17 cellular contexts compared by ENCODE assay signal in the genomic region with DNA sequence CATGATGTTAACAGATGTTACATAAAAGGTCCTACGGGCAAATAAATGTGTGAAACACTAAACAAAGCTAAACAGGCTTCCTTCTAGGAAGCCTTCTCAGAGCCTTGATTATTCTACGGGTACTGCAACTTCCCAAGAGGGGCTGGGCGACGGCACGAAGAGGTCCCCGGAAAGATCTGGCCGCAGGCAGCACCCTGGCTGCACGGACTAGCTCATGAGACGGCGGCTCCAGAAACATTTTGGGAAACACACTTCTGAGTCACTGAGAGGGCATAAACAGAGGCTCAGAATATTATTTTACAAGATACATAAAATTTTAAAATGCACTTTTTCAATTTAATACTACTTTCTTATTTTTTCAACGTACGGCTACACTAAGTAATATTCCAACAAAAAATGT. TPM values are rescaled to one million over a fixed set of nuclear protein-coding genes. Genes with fewer than 3 reads are reported as not detected.
A peak's percentile ranks its signal among the peaks of the same experiment; 100 is the strongest.
DNase-seq lines count a peak whose midpoint lies in the region; FAIRE-seq and TF ChIP-seq lines count a peak whose summit lies in the region.
"Had no signal": no experiment of that assay in that cellular context is flagged by ENCODE, and none has a peak within 500 bp of the region (broad histone marks: within the 10 kb centered on the region; RNA-seq: fewer than 3 reads in every experiment).

No MANE protein-coding gene starts in this region.

- TF ChIP-seq CTCF in lower leg skin (IDR thresholded peaks at IDR 0.05) = no peak

- no peak for FAIRE-seq in urothelium cell line (lab: Jason Lieb, UNC)

- no peaks in the 10 kb centered on the region for H3K27me3 Mint-ChIP-seq in activated naive CD8-positive, alpha-beta T cell
- H3K27me3 Mint-ChIP-seq in activated naive CD8-positive, alpha-beta T cell treated with anti-CD3 and anti-CD28 coated beads for 36 hours = no peaks in the 10 kb centered on the region
- peaks cover 0 to 5% (median 2%) of the 10 kb centered on the region in 3 donors for H3K27me3 Mint-ChIP-seq in immature natural killer cell (ENCODE audit: low read depth in 3 of 3)

- DNase-seq in activated naive CD8-positive, alpha-beta T cell treated with anti-CD3 and anti-CD28 coated beads for 36 hours = no peak
- DNase-seq in NT2/D1 (ENCODE audit: low read depth, low spot score) = no peak
- no peak for DNase-seq in immature natural killer cell
- DNase-seq in urothelium cell line (ENCODE audit: low spot score) = no peak
- DNase-seq in lower leg skin (ENCODE audit: low spot score in 2 of 2) = no peak
- DNase-seq in cerebellar nuclear complex (lab: John Stamatoyannopoulos, UW) = no peak
- DNase-seq: NCI-H1930; NCI-H524 treated with DMSO at 0.1 percent for 48 hours; NK-92 treated with Interleukin-12 subunit alpha and Interleukin-12 subunit beta, amount 100 ng/mL, for 24 hours; tibial artery had no signal

- TF ChIP-seq POLR2A in lower leg skin (IDR thresholded peaks at IDR 0.05) = no peak

- peaks cover 6% of the 10 kb centered on the region for H3K4me1 ChIP-seq in NT2/D1 (ENCODE audit: insufficient read depth, insufficient read length)

- H3K9ac ChIP-seq in NT2/D1 (ENCODE audit: insufficient read length, low read depth) = peak overlapping the region; percentile 44

- peaks cover 15% of the 10 kb centered on the region for H3K4me1 Mint-ChIP-seq in activated naive CD8-positive, alpha-beta T cell (ENCODE audit: low read depth)
- peaks cover 9% of the 10 kb centered on the region for H3K4me1 Mint-ChIP-seq in activated naive CD8-positive, alpha-beta T cell treated with anti-CD3 and anti-CD28 coated beads for 36 hours
- peaks cover 16 to 17% of the 10 kb centered on the region in 2 donors for H3K4me1 Mint-ChIP-seq in immature natural killer cell

- H3K4me3 ChIP-seq in NT2/D1 (ENCODE audit: insufficient read length, low read depth) (no peak overlapping the region), lower leg skin (ENCODE audit: low read depth, poor library complexity, severe bottlenecking) (no peak overlapping the region)
- H3K4me3 ChIP-seq: HAP-1 had no signal

- peaks cover 44% of the 10 kb centered on the region for H3K36me3 ChIP-seq in NT2/D1 (ENCODE audit: insufficient read depth, insufficient read length, low read length)
- H3K36me3 ChIP-seq: ovary had no signal

- no peak overlapping the region for H3K27ac Mint-ChIP-seq in activated naive CD8-positive, alpha-beta T cell
- no peak overlapping the region for H3K27ac Mint-ChIP-seq in activated naive CD8-positive, alpha-beta T cell treated with anti-CD3 and anti-CD28 coated beads for 36 hours
- no peak overlapping the region for H3K27ac Mint-ChIP-seq in immature natural killer cell
- H3K27ac Mint-ChIP-seq: nephron had no signal

- 88 to 90% methylated on average over 12 of the region's 12 CpGs for WGBS in lower leg skin, 2 donors

- H3K9me3 ChIP-seq in NT2/D1 (ENCODE audit: insufficient read depth, low read length) = no peaks in the 10 kb centered on the region
- H3K9me3 ChIP-seq: BLaER1 treated with 17β-estradiol and CSF1 and Interleukin-3, amounts not matched to agents 10 nM and 100 nM; esophagus muscularis mucosa; HAP-1; ovary; Peyer's patch; tibial artery had no signal

- peaks cover 9% of the 10 kb centered on the region for H3K36me3 Mint-ChIP-seq in activated naive CD8-positive, alpha-beta T cell
- H3K36me3 Mint-ChIP-seq in activated naive CD8-positive, alpha-beta T cell treated with anti-CD3 and anti-CD28 coated beads for 36 hours = peaks cover 7% of the 10 kb centered on the region
- H3K36me3 Mint-ChIP-seq in immature natural killer cell = peaks cover 4 to 8% (median 5%) of the 10 kb centered on the region in 3 donors

- no peaks in the 10 kb centered on the region for H3K27me3 ChIP-seq in NT2/D1 (ENCODE audit: insufficient read depth, insufficient read length)
- H3K27me3 ChIP-seq: esophagus muscularis mucosa, ovary, Peyer's patch, tibial artery had no signal

- intact Hi-C loops in lower leg skin (cut with DNase I; ENCODE audit: low total_unique reads) = loop anchor here (10.0 kb wide), 1 partner anchor 55 kb away; no protein-coding TSS in a partner anchor

- no peaks in the 10 kb centered on the region for H3K9me3 Mint-ChIP-seq in activated naive CD8-positive, alpha-beta T cell (ENCODE audit: low read depth)
- H3K9me3 Mint-ChIP-seq in activated naive CD8-positive, alpha-beta T cell treated with anti-CD3 and anti-CD28 coated beads for 36 hours = no peaks in the 10 kb centered on the region
- no peaks in the 10 kb centered on the region for H3K9me3 Mint-ChIP-seq in immature natural killer cell
- H3K9me3 Mint-ChIP-seq: nephron had no signal

- H3K4me3 Mint-ChIP-seq in activated naive CD8-positive, alpha-beta T cell = peak overlapping the region; percentile 44
- no peak overlapping the region for H3K4me3 Mint-ChIP-seq in activated naive CD8-positive, alpha-beta T cell treated with anti-CD3 and anti-CD28 coated beads for 36 hours
- H3K4me3 Mint-ChIP-seq in immature natural killer cell = peak overlapping the region; percentile 23 to 61 (median 57)
- H3K4me3 Mint-ChIP-seq: nephron had no signal

RNA-seq across cellular contexts. Expression of gene STX2, which starts 19.4 kb away (rescaled TPM):
- 10 to 100 TPM; 13.8 to 14.0 TPM for total RNA-seq in activated naive CD8-positive, alpha-beta T cell treated with anti-CD3 and anti-CD28 coated beads for 36 hours
- polyA plus RNA-seq in immature natural killer cell = 1 to 10 TPM; 3.3 to 5.8 (median 3.6) TPM
- 10 to 100 TPM in 1 of 4 donors, 1 to 10 TPM in 3; 2.9 to 14.7 (median 4.7) TPM for total RNA-seq in lower leg skin

RNA-seq across cellular contexts. Expression of gene RAN, which starts 52.2 kb away (rescaled TPM):
- total RNA-seq in activated naive CD8-positive, alpha-beta T cell treated with anti-CD3 and anti-CD28 coated beads for 36 hours = 1,000 to 10,000 TPM; 2,531 to 2,575 TPM
- 100 to 1,000 TPM; 428 to 585 (median 478) TPM for polyA plus RNA-seq in immature natural killer cell
- total RNA-seq in lower leg skin = 100 to 1,000 TPM in 3 of 4 donors, 10 to 100 TPM in 1; 88.3 to 161 (median 148) TPM

Comparison
In these comparisons a context has a peak if more than half of its experiments do, and no peak if none do; other contexts are left out.
1. RNA of gene RAN, which starts 52.2 kb away (total RNA-seq): 2,531 to 2,575 TPM in activated naive CD8-positive, alpha-beta T cell treated with anti-CD3 and anti-CD28 coated beads for 36 hours; 88.3 to 161 TPM in lower leg skin; every median in the first group is over 10 times any median in the second.